1 cellular context compared by ENCODE assay signal in genomic region chr5:170347022-170347421, GRCh38.
TF ChIP-seq lines count a peak whose summit lies in the region.

No MANE protein-coding gene starts in this region.

TF ChIP-seq in H1, 55 proteins besides CTCF, POLR2A, EP300 and RAD21:
- peak; percentile 6; the same call in 1 of the 2 replicates for TF ChIP-seq MAFK (IDR thresholded peaks at IDR 0.05; ENCODE audit: low read depth, low read length)
- TF ChIP-seq, protein P1, sequence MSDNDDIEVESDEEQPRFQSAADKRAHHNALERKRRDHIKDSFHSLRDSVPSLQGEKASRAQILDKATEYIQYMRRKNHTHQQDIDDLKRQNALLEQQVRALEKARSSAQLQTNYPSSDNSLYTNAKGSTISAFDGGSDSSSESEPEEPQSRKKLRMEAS (IDR thresholded peaks at IDR 0.05): no peak
